Comparison of ENCODE assay signal across 8 cellular contexts in the genomic region with DNA sequence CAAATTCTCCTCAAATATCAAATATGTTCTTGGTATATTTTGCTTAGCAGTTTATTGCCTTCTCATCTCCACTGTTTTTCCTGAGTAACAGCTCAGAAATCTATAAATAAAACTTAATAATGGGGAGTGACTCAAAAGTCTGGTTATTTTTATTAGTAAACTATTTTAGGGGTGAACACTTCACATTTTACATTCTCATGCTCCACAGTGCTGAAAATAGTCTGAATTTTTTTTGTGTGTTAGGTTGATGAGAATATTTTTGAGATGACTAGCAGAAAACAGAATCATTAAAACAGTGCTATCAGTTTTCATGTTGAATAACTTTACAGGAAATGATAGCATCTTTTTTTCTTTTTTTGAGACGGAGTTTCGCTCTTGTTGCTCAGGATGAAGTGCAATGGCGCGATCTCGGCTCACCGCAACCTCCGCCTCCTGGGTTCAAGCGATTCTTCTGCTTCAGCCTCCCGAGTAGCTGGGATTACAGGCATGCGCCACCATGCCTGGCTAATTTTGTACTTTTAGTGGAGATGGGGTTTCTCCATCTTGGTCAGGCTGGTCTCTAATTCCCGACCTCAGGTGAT.
DNase-seq lines count a peak whose midpoint lies in the region; ATAC-seq, FAIRE-seq and TF ChIP-seq lines count a peak whose summit lies in the region.
"Not testable (repeated sequence)": the region's sequence is repeated elsewhere in the genome, so short reads cannot be mapped to it uniquely, and the experiment has no call there.

No MANE protein-coding gene starts in this region.

- CTCF ChIA-PET in CD8-positive, alpha-beta memory T cell (lab: Charles Lee): interaction anchor here (1.7 kb wide), 1 partner anchor 10 kb away, joined by 5 read pairs; no protein-coding TSS in a partner anchor

- not testable (repeated sequence) for TF ChIP-seq CTCF in 22Rv1 (IDR thresholded peaks at IDR 0.05)

- FAIRE-seq in endometrium (lab: Jason Lieb, UNC): peak; percentile 94

- peak overlapping the region in 4 of 7 donors; percentile 33 to 54 (median 36) for H3K4me3 Mint-ChIP-seq in CD8-positive, alpha-beta memory T cell
- H3K4me3 Mint-ChIP-seq in T-helper 17 cell: peak overlapping the region; percentile 25
- peak overlapping the region; percentile 19 to 64 for H3K4me3 Mint-ChIP-seq in activated T-cell treated with anti-CD3 and anti-CD28 coated beads, Interleukin-2, amount 50 U/mL, for 72 hours

- not testable (repeated sequence) for H3K9me3 ChIP-seq in CD8-positive, alpha-beta memory T cell (ENCODE audit: low read length); T-helper 17 cell (ENCODE audit: control insufficient read depth, low read length, poor library complexity, severe bottlenecking)

- DNase-seq in CD8-positive, alpha-beta memory T cell; T-helper 17 cell; activated T-cell treated with anti-CD3 and anti-CD28 coated beads, Interleukin-2, amount 50 U/mL, for 72 hours: not testable (repeated sequence)
- peak; percentile 9 for DNase-seq in HS-27A (ENCODE audit: low read depth)
- peak; percentile 44 for DNase-seq in kidney tubule cell (ENCODE audit: low spot score)
- DNase-seq in stimulated activated CD4-positive, alpha-beta T cell treated with anti-CD3 and anti-CD28 coated beads, Interleukin-15, amount 100 ng/mL, for 24 hours: peak; percentile 15

- H3K4me1 ChIP-seq in CD8-positive, alpha-beta memory T cell (ENCODE audit: insufficient read depth, low read length): not testable (repeated sequence)

- H3K36me3 ChIP-seq in CD8-positive, alpha-beta memory T cell (ENCODE audit: insufficient read depth, low read length): not testable (repeated sequence)

- H3K9me3 Mint-ChIP-seq in CD8-positive, alpha-beta memory T cell; activated T-cell treated with anti-CD3 and anti-CD28 coated beads, Interleukin-2, amount 50 U/mL, for 72 hours: not testable (repeated sequence)

- H3K4me1 Mint-ChIP-seq in CD8-positive, alpha-beta memory T cell: peaks cover 11 to 36% (median 20%) of the 10 kb centered on the region in 3 donors
- peaks cover 23% of the 10 kb centered on the region for H3K4me1 Mint-ChIP-seq in T-helper 17 cell
- H3K4me1 Mint-ChIP-seq in activated T-cell treated with anti-CD3 and anti-CD28 coated beads, Interleukin-2, amount 50 U/mL, for 72 hours (ENCODE audit: low read depth): peaks cover 30% of the 10 kb centered on the region

- 0 out of 2 replicates have a peak overlapping the region, but pooled peaks have one; percentile 99 for H3K27ac ChIP-seq in 22Rv1
- not testable (repeated sequence) for H3K27ac ChIP-seq in CD8-positive, alpha-beta memory T cell (ENCODE audit: low read depth, low read length)

- H3K27me3 Mint-ChIP-seq in CD8-positive, alpha-beta memory T cell: peaks cover 3 to 13% of the 10 kb centered on the region in 2 donors
- not testable (repeated sequence) for H3K27me3 Mint-ChIP-seq in T-helper 17 cell; activated T-cell treated with anti-CD3 and anti-CD28 coated beads, Interleukin-2, amount 50 U/mL, for 72 hours (ENCODE audit: low read depth)

- not testable (repeated sequence) for H3K4me3 ChIP-seq in CD8-positive, alpha-beta memory T cell (ENCODE audit: low read length)

- H3K27ac Mint-ChIP-seq in CD8-positive, alpha-beta memory T cell: not testable (repeated sequence)
- peak overlapping the region; percentile 60 for H3K27ac Mint-ChIP-seq in T-helper 17 cell
- H3K27ac Mint-ChIP-seq in activated T-cell treated with anti-CD3 and anti-CD28 coated beads, Interleukin-2, amount 50 U/mL, for 72 hours: peak overlapping the region; percentile 82

- not testable (repeated sequence) for H3K36me3 Mint-ChIP-seq in CD8-positive, alpha-beta memory T cell; T-helper 17 cell (ENCODE audit: low read depth); activated T-cell treated with anti-CD3 and anti-CD28 coated beads, Interleukin-2, amount 50 U/mL, for 72 hours (ENCODE audit: insufficient read depth in 2 of 2)

- POLR2A ChIA-PET in CD8-positive, alpha-beta memory T cell (lab: Charles Lee): not testable (repeated sequence)

- not testable (repeated sequence) for H3K27me3 ChIP-seq in CD8-positive, alpha-beta memory T cell (ENCODE audit: insufficient read depth, low read length, poor library complexity, severe bottlenecking)

- ATAC-seq in T-helper 17 cell: not testable (repeated sequence)
- peak in 1 of 2 donors; percentile 7 for ATAC-seq in activated T-cell treated with anti-CD3 and anti-CD28 coated beads, Interleukin-2, amount 50 U/mL, for 72 hours (replicated peaks in 1 of 2)
